ENCODE assay signal across 8 cellular contexts in genomic region chr2:119756837-119757236, GRCh38. TPM values are rescaled to one million over a fixed set of nuclear protein-coding genes. Genes with fewer than 3 reads are reported as not detected.
A peak's percentile ranks its signal among the peaks of the same experiment; 100 is the strongest.
DNase-seq lines count a peak whose midpoint lies in the region; ATAC-seq, FAIRE-seq and TF ChIP-seq lines count a peak whose summit lies in the region.

No MANE protein-coding gene starts in this region.

- peak; percentile 66 for DNase-seq in AG08396 (ENCODE audit: low spot score)
- DNase-seq in endothelial cell of umbilical vein (ENCODE audit: low read depth, low spot score), result peak; percentile 86
- peak; percentile 48 for DNase-seq in pulmonary artery endothelial cell (ENCODE audit: low read depth, low spot score)
- DNase-seq in A673 (ENCODE audit: low spot score), result no peak
- DNase-seq in NCI-H526 treated with DMSO at 0.1 percent for 48 hours (lab: John Stamatoyannopoulos, UW), result no peak
- DNase-seq in NCI-H187 treated with DMSO at 0.1 percent for 48 hours (lab: John Stamatoyannopoulos, UW), result no peak

- TF ChIP-seq CTCF in endothelial cell of umbilical vein (IDR thresholded peaks at IDR 0.05; ENCODE audit: extremely low read depth in 1 of 2, insufficient read depth in 1 of 2, low read depth in 1 of 2, low read length in 2 of 2), result no peak
- TF ChIP-seq CTCF in A673 (conservative IDR thresholded peaks at IDR 0.05; ENCODE audit: low read depth, low read length), result no peak

- no peaks in the 10 kb centered on the region for H3K36me3 ChIP-seq in endothelial cell of umbilical vein (ENCODE audit: control insufficient read depth in 2 of 2, extremely low read depth in 1 of 2, insufficient read depth in 2 of 2, low read length in 2 of 2)
- no peaks in the 10 kb centered on the region for H3K36me3 ChIP-seq in A673 (ENCODE audit: insufficient read depth, low read length, poor library complexity, severe bottlenecking)

- no peak overlapping the region for H3K9ac ChIP-seq in endothelial cell of umbilical vein (replicated peaks; ENCODE audit: extremely low read depth, insufficient read depth, low read length)

- TF ChIP-seq POLR2A in endothelial cell of umbilical vein (IDR thresholded peaks at IDR 0.05; ENCODE audit: low read depth, low read length), result no peak

- intact Hi-C loops in endothelial cell of umbilical vein (cut with micrococcal nuclease) (loop anchor here (5.0 kb wide), 1 partner anchor 555 kb away; no protein-coding TSS in a partner anchor), A673 (cut with micrococcal nuclease; ENCODE audit: unreplicated experiment) (loop anchor here (10.0 kb wide), 2 partner anchors 248 to 348 kb away; no protein-coding TSS in a partner anchor)

- H3K9me1 ChIP-seq in endothelial cell of umbilical vein (replicated peaks; ENCODE audit: control insufficient read depth, extremely low read depth, insufficient read depth, low read length), result no peaks in the 10 kb centered on the region

- ATAC-seq in SK-N-SH treated with all-trans-retinoic acid at 6 μM for 48 hours (no peak), HG03025 (IDR thresholded peaks at IDR 0.05; ENCODE audit: low FRiP score, unreplicated experiment) (no peak)

- dilution Hi-C loops in endothelial cell of umbilical vein (cut with MboI; ENCODE audit: extremely low pct_ligation_motif_present, low sequenced_read_pairs), result no loop called here

- BruUV-seq in endothelial cell of umbilical vein (replicated peaks; lab: Mats Ljungman, UMichigan), result no TSS peak
- no TSS peak for BruUV-seq in A673 (replicated peaks; lab: Mats Ljungman, UMichigan)

- POLR2A ChIA-PET in endothelial cell of umbilical vein (lab: Charles Lee) (no interaction called here), A673 (lab: Charles Lee; ENCODE audit: low non-redundant PET) (no interaction called here)

- H3K4me2 ChIP-seq in endothelial cell of umbilical vein (ENCODE audit: insufficient read depth, low read length), result no peak overlapping the region

- peak overlapping the region; percentile 41 for H2AFZ ChIP-seq in endothelial cell of umbilical vein (ENCODE audit: low read depth, low read length)

- no peaks in the 10 kb centered on the region for H4K20me1 ChIP-seq in endothelial cell of umbilical vein (replicated peaks; ENCODE audit: control insufficient read depth, extremely low read depth, insufficient read depth, low read length)

- FAIRE-seq in endothelial cell of umbilical vein (lab: Jason Lieb, UNC), result no peak

- H3K27ac ChIP-seq in endothelial cell of umbilical vein (ENCODE audit: insufficient read depth, low read depth, low read length) (no peak overlapping the region), A673 (ENCODE audit: low read depth, low read length, poor library complexity, severe bottlenecking) (no peak overlapping the region)

- H3K9me3 ChIP-seq in endothelial cell of umbilical vein (replicated peaks; ENCODE audit: control insufficient read depth, insufficient read depth, low read length), result no peaks in the 10 kb centered on the region
- no peaks in the 10 kb centered on the region for H3K9me3 ChIP-seq in A673 (ENCODE audit: low read depth, low read length, poor library complexity, severe bottlenecking)

- H3K27me3 ChIP-seq in endothelial cell of umbilical vein (ENCODE audit: control insufficient read depth in 2 of 2, insufficient read depth in 2 of 2, low read length in 2 of 2) (no peaks in the 10 kb centered on the region), A673 (replicated peaks; ENCODE audit: insufficient read depth, low read depth, low read length, poor library complexity) (no peaks in the 10 kb centered on the region)

- H3K4me3 ChIP-seq in endothelial cell of umbilical vein (replicated peaks in 1 of 3; ENCODE audit: insufficient read depth in 1 of 3, low read depth in 1 of 3, low read length in 3 of 3) (no peak overlapping the region), A673 (ENCODE audit: low read depth, low read length, poor library complexity, severe bottlenecking) (no peak overlapping the region)

- CTCF ChIA-PET in endothelial cell of umbilical vein (lab: Charles Lee) (interaction anchor here (0.9 to 5.1 kb wide), 6 partner anchors 10 to 418 kb away, joined by 3 to 186 read pairs (median 3); no protein-coding TSS in a partner anchor), A673 (lab: Charles Lee) (no interaction called here)

- peaks cover 12% of the 10 kb centered on the region for H3K4me1 ChIP-seq in endothelial cell of umbilical vein (ENCODE audit: control insufficient read depth, extremely low read depth, insufficient read depth, low read length)
- H3K4me1 ChIP-seq in A673 (ENCODE audit: insufficient read depth, low read length, poor library complexity, severe bottlenecking), result no peaks in the 10 kb centered on the region

- H3K79me2 ChIP-seq in endothelial cell of umbilical vein (ENCODE audit: control insufficient read depth, insufficient read depth, low read length), result peaks cover 10% of the 10 kb centered on the region

TF ChIP-seq in SK-N-SH treated with all-trans-retinoic acid at 6 μM for 48 hours, 23 proteins besides CTCF, POLR2A, EP300 and RAD21:
- TF ChIP-seq CSRNP3 (CRISPR knock-in tag; IDR thresholded peaks at IDR 0.05) (no peak), ZFP3 (CRISPR knock-in tag; IDR thresholded peaks at IDR 0.05) (peak; percentile 37; the same call in 1 of the 2 replicates)

TF ChIP-seq in endothelial cell of umbilical vein, 7 proteins besides CTCF, POLR2A, EP300 and RAD21:
- no peak for TF ChIP-seq MYC (IDR thresholded peaks at IDR 0.05; ENCODE audit: low read depth, low read length)
- peak; percentile 53 for TF ChIP-seq FOS (IDR thresholded peaks at IDR 0.05; ENCODE audit: borderline replicate concordance, insufficient read depth, low read length)

RNA-seq across cellular contexts. Expression of gene PTPN4, which starts 2.9 kb away (rescaled TPM):
- 26.1 and 29.6 TPM in 2 replicates for total RNA-seq in endothelial cell of umbilical vein
- 3.5 and 6.8 TPM in 2 replicates for polyA plus RNA-seq in endothelial cell of umbilical vein
- polyA plus RNA-seq in endothelial cell of umbilical vein (2011; cell fraction: cytosol; rRNA removed), result 5.7 and 7.4 TPM in 2 replicates
- 19.5 and 21.7 TPM in 2 replicates for polyA plus RNA-seq in endothelial cell of umbilical vein (2011; cell fraction: nucleus; rRNA removed)
- 10.9 and 11.6 TPM in 2 replicates for polyA plus RNA-seq in endothelial cell of umbilical vein (2012)
- 51.5 and 62.3 TPM in 2 replicates for polyA minus RNA-seq in endothelial cell of umbilical vein
- 17.2 TPM for polyA minus RNA-seq in endothelial cell of umbilical vein (2011; cell fraction: cytosol; rRNA and poly(A)+ RNA removed)
- 93.7 and 128 TPM in 2 replicates for polyA minus RNA-seq in endothelial cell of umbilical vein (2011; cell fraction: nucleus; rRNA and poly(A)+ RNA removed)
- total RNA-seq in pulmonary artery endothelial cell, result 43.3 and 48.4 TPM in 2 replicates
- 42.2 and 51.5 TPM in 2 replicates for total RNA-seq in A673 (2021)

Comparison
In these comparisons a context has a peak if more than half of its experiments do, and no peak if none do; other contexts are left out.
1. DNase-seq: peak in AG08396 (single experiment), endothelial cell of umbilical vein (single experiment) and pulmonary artery endothelial cell (single experiment); none in A673 (single experiment), NCI-H526 treated with DMSO at 0.1 percent for 48 hours (single experiment) and NCI-H187 treated with DMSO at 0.1 percent for 48 hours (single experiment).